8 cellular contexts compared by ENCODE assay signal in genomic region chr16:27449434-27450188, GRCh38. TPM values are rescaled to one million over a fixed set of nuclear protein-coding genes. Genes with fewer than 3 reads are reported as not detected.
A peak's percentile ranks its signal among the peaks of the same experiment; 100 is the strongest.
DNase-seq lines count a peak whose midpoint lies in the region; ATAC-seq and TF ChIP-seq lines count a peak whose summit lies in the region.

No MANE protein-coding gene starts in this region.

- no peaks in the 10 kb centered on the region for H3K36me3 Mint-ChIP-seq in natural killer cell

- no peaks in the 10 kb centered on the region for H3K4me1 ChIP-seq in aorta (ENCODE audit: control insufficient read depth in 1 of 2, insufficient read depth in 2 of 2, low read length in 2 of 2)

- ATAC-seq in HG03095 (IDR thresholded peaks at IDR 0.05; ENCODE audit: unreplicated experiment), result peak; percentile 49
- peak; percentile 68 to 89 (median 79) for ATAC-seq in natural killer cell
- ATAC-seq in aorta (ENCODE audit: low FRiP score), result no peak

- H3K9me3 Mint-ChIP-seq in natural killer cell, result no peaks in the 10 kb centered on the region

- H3K9me3 ChIP-seq in aorta (ENCODE audit: control insufficient read depth, low read length) (peaks cover 3% of the 10 kb centered on the region), MG63 (peaks cover 5% of the 10 kb centered on the region)

- in situ Hi-C loops in ACHN (cut with HindIII; ENCODE audit: low pct_ligation_motif_present, low pct_unique_long_range_greater_than_20kb, low sequenced_read_pairs), result no loop called here

- WGBS in aorta, 2 donors, result 34 to 38% methylated on average over 30 to 31 of the region's 31 CpGs

- peaks cover 75 to 81% of the 10 kb centered on the region in 2 donors for H3K4me1 Mint-ChIP-seq in natural killer cell

- peak overlapping the region; percentile 81 for H3K4me3 Mint-ChIP-seq in natural killer cell

- H3K27me3 Mint-ChIP-seq in natural killer cell (ENCODE audit: low read depth in 2 of 2), result no peaks in the 10 kb centered on the region

- DNase-seq in activated CD8-positive, alpha-beta memory T cell treated with anti-CD3 and anti-CD28 coated beads, Interleukin-2, amount 50 U/mL, for 1 hour (ENCODE audit: extremely low read depth), result peak; percentile 90
- DNase-seq in natural killer cell, result peak; percentile 88
- DNase-seq in ACHN, result no peak
- DNase-seq in aorta, result no peak
- no peak for DNase-seq in inferior parietal cortex (ENCODE audit: extremely low spot score)
- DNase-seq in MG63, result no peak

- TF ChIP-seq CTCF in natural killer cell (IDR thresholded peaks at IDR 0.05), result no peak

- peak; percentile 51 for TF ChIP-seq POLR2A in GM15510 (IDR thresholded peaks at IDR 0.05; ENCODE audit: borderline replicate concordance, extremely low read depth, insufficient read length)

- intact Hi-C loops in natural killer cell (cut with micrococcal nuclease), result loop anchor here (1.0 to 2.0 kb wide), 4 partner anchors 14 to 83 kb away; partner anchors contain the start of gene IL21R
- intact Hi-C loops in aorta (cut with DNase I), result loop anchor here (10.0 kb wide), 2 partner anchors 65 to 265 kb away; no protein-coding TSS in a partner anchor

- peak overlapping the region; percentile 90 to 98 for H3K27ac Mint-ChIP-seq in natural killer cell

- H3K27ac ChIP-seq in aorta (ENCODE audit: low read depth in 1 of 2, low read length in 2 of 2), result no peak overlapping the region

- H3K4me3 ChIP-seq in aorta (ENCODE audit: low read length in 2 of 2) (no peak overlapping the region), MG63 (no peak overlapping the region)

- H3K36me3 ChIP-seq in aorta (ENCODE audit: control insufficient read depth in 1 of 2, insufficient read depth in 2 of 2, low read length in 1 of 2) (no peaks in the 10 kb centered on the region), MG63 (no peaks in the 10 kb centered on the region; the same call in 1 of the 2 replicates)

- H3K27me3 ChIP-seq in aorta (ENCODE audit: control insufficient read depth in 1 of 2, insufficient read depth in 2 of 2, low read length in 1 of 2), result no peaks in the 10 kb centered on the region
- no peaks in the 10 kb centered on the region for H3K27me3 ChIP-seq in MG63

RNA-seq across cellular contexts. Expression of gene IL21R, which starts 47.6 kb away (rescaled TPM):
- total RNA-seq in natural killer cell (10 to 100 TPM; 24.3 to 45.7 (median 26.5) TPM), aorta (1 to 10 TPM in 1 of 2 donors, under 1 TPM in 1; 0.65 to 3.8 TPM)
- under 1 TPM in 1 of 2 donors, not detected in 1; 0.08 TPM for polyA plus RNA-seq in aorta
- 0.33 and 0.44 TPM in 2 replicates for total RNA-seq in MG63 (2014; rRNA removed; shearing (Covaris generic); ENCODE audit: low replicate concordance)

Comparison
In these comparisons a context has a peak if more than half of its experiments do, and no peak if none do; other contexts are left out.
1. DNase-seq: peak in activated CD8-positive, alpha-beta memory T cell treated with anti-CD3 and anti-CD28 coated beads, Interleukin-2, amount 50 U/mL, for 1 hour (single experiment) and natural killer cell (single experiment); none in ACHN (single experiment), aorta (0 of 2), inferior parietal cortex (single experiment) and MG63 (single experiment).
2. RNA of gene IL21R, which starts 47.6 kb away (total RNA-seq): 24.3 to 45.7 TPM in natural killer cell; 0.65 to 3.8 TPM in aorta and 0.33 to 0.44 TPM in MG63; every median in the first group is over 4 times any median in the second.